1 cellular context compared by ENCODE assay signal in the genomic region with DNA sequence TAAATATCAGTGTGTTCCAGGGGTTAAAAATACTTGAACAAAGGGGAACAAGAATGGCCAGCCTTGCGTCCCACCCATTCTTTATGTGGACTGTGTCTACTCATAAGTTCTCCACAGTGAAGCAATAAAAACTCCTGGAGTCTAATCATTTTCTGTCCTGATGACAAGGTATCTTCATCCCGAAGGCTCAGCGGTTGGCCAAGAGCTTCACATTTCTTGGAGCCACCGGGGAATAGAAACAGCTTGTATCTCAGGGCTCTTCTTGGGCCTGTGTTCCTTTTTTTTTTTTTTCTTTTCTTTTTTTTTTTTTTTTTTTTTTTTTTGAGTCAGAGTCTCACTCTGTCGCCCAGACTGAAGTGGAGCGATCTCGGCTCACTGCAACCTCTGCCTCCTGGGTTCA.
TF ChIP-seq lines count a peak whose summit lies in the region.

No MANE protein-coding gene starts in this region.

TF ChIP-seq in endothelial cell of umbilical vein, 7 proteins besides CTCF, POLR2A, EP300 and RAD21:
- TF ChIP-seq POLR2AphosphoS5 (IDR thresholded peaks at IDR 0.05; ENCODE audit: insufficient read depth, low read depth, low read length) (no peak), GATA2 (IDR thresholded peaks at IDR 0.05; ENCODE audit: insufficient read depth, insufficient read length, low read depth, low read length) (no peak), MYC (IDR thresholded peaks at IDR 0.05; ENCODE audit: low read depth, low read length) (no peak), EZH2 (IDR thresholded peaks at IDR 0.05; ENCODE audit: borderline replicate concordance, low read depth, low read length, severe bottlenecking) (no peak), JUN (IDR thresholded peaks at IDR 0.05; ENCODE audit: borderline replicate concordance, insufficient read depth, insufficient read length, low read depth) (no peak), FOS (IDR thresholded peaks at IDR 0.05; ENCODE audit: borderline replicate concordance, insufficient read depth, low read length) (no peak)
- TF ChIP-seq, protein P1, sequence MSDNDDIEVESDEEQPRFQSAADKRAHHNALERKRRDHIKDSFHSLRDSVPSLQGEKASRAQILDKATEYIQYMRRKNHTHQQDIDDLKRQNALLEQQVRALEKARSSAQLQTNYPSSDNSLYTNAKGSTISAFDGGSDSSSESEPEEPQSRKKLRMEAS (IDR thresholded peaks at IDR 0.05; ENCODE audit: insufficient read depth, insufficient read length): no peak
